ENCODE assay signal across 10 cellular contexts in genomic region chr15:58361291-58361759, GRCh38.
DNase-seq lines count a peak whose midpoint lies in the region; ATAC-seq and TF ChIP-seq lines count a peak whose summit lies in the region.
"Had no signal": no experiment of that assay in that cellular context is flagged by ENCODE, and none has a peak within 500 bp of the region (broad histone marks: within the 10 kb centered on the region; RNA-seq: fewer than 3 reads in every experiment).

No MANE protein-coding gene starts in this region.

- no peaks in the 10 kb centered on the region for H3K36me3 ChIP-seq in ovary

- H3K4me1 Mint-ChIP-seq in chondrocyte (ENCODE audit: low read depth) (peaks cover 16% of the 10 kb centered on the region), osteocyte (ENCODE audit: unreplicated experiment) (peaks cover 22% of the 10 kb centered on the region)
- H3K4me1 Mint-ChIP-seq in activated T-helper 1 cell treated with anti-CD3 and anti-CD28 coated beads, Interleukin-12 subunit alpha, Interleukin-12 subunit beta, Interleukin-2, Interleukin-4 antibody, amounts not matched to agents 30 ng/mL and 10 ng/mL and 1 ng/mL, durations not matched to agents 14 hours and 24 hours and 36 hours (ENCODE audit: low read depth): peaks cover 45% of the 10 kb centered on the region

- H3K36me3 Mint-ChIP-seq in chondrocyte (ENCODE audit: low read depth): peaks cover 7% of the 10 kb centered on the region
- peaks cover 2% of the 10 kb centered on the region for H3K36me3 Mint-ChIP-seq in osteocyte (ENCODE audit: unreplicated experiment)
- peaks cover 3% of the 10 kb centered on the region for H3K36me3 Mint-ChIP-seq in activated T-helper 1 cell treated with anti-CD3 and anti-CD28 coated beads, Interleukin-12 subunit alpha, Interleukin-12 subunit beta, Interleukin-2, Interleukin-4 antibody, amounts not matched to agents 30 ng/mL and 10 ng/mL and 1 ng/mL, durations not matched to agents 14 hours and 24 hours and 36 hours (ENCODE audit: low read depth)

- H3K9me3 ChIP-seq in ovary: no peaks in the 10 kb centered on the region

- DNase-seq in GM04503 (ENCODE audit: low read depth): peak; percentile 97
- peak; percentile 43 for DNase-seq in NCI-H1436 treated with DMSO at 0.1 percent for 48 hours (lab: John Stamatoyannopoulos, UW)
- no peak for DNase-seq in chondrocyte (ENCODE audit: low spot score)
- DNase-seq in osteocyte (ENCODE audit: extremely low spot score, unreplicated experiment): no peak
- no peak for DNase-seq in activated T-helper 1 cell treated with anti-CD3 and anti-CD28 coated beads, Interleukin-12 subunit alpha, Interleukin-12 subunit beta, Interleukin-2, Interleukin-4 antibody, amounts not matched to agents 30 ng/mL and 10 ng/mL and 1 ng/mL, durations not matched to agents 14 hours and 24 hours and 36 hours (ENCODE audit: low spot score)
- no peak for DNase-seq in ovary
- no peak for DNase-seq in effector CD4-positive, alpha-beta T cell
- DNase-seq: anterior cingulate cortex, hippocampal formation had no signal

- 35 to 49% (median 39%) methylated on average over 5 of the region's 5 CpGs for WGBS in ovary, 3 donors

- no peaks in the 10 kb centered on the region for H3K27me3 ChIP-seq in ovary

- peaks cover 3% of the 10 kb centered on the region for H3K27me3 Mint-ChIP-seq in chondrocyte (ENCODE audit: low read depth)
- H3K27me3 Mint-ChIP-seq in osteocyte (ENCODE audit: unreplicated experiment): peaks cover 4% of the 10 kb centered on the region
- H3K27me3 Mint-ChIP-seq in activated T-helper 1 cell treated with anti-CD3 and anti-CD28 coated beads, Interleukin-12 subunit alpha, Interleukin-12 subunit beta, Interleukin-2, Interleukin-4 antibody, amounts not matched to agents 30 ng/mL and 10 ng/mL and 1 ng/mL, durations not matched to agents 14 hours and 24 hours and 36 hours (ENCODE audit: insufficient read depth): peaks cover 6% of the 10 kb centered on the region

- H3K4me3 Mint-ChIP-seq in chondrocyte (ENCODE audit: unreplicated experiment) (no peak overlapping the region), osteocyte (ENCODE audit: unreplicated experiment) (no peak overlapping the region)
- no peak overlapping the region for H3K4me3 Mint-ChIP-seq in activated T-helper 1 cell treated with anti-CD3 and anti-CD28 coated beads, Interleukin-12 subunit alpha, Interleukin-12 subunit beta, Interleukin-2, Interleukin-4 antibody, amounts not matched to agents 30 ng/mL and 10 ng/mL and 1 ng/mL, durations not matched to agents 14 hours and 24 hours and 36 hours

- H3K27ac Mint-ChIP-seq in chondrocyte (ENCODE audit: unreplicated experiment): peak overlapping the region; percentile 33
- peak overlapping the region; percentile 81 for H3K27ac Mint-ChIP-seq in osteocyte (ENCODE audit: unreplicated experiment)
- H3K27ac Mint-ChIP-seq in activated T-helper 1 cell treated with anti-CD3 and anti-CD28 coated beads, Interleukin-12 subunit alpha, Interleukin-12 subunit beta, Interleukin-2, Interleukin-4 antibody, amounts not matched to agents 30 ng/mL and 10 ng/mL and 1 ng/mL, durations not matched to agents 14 hours and 24 hours and 36 hours: no peak overlapping the region

- H3K9me3 Mint-ChIP-seq in chondrocyte (ENCODE audit: low read depth): peaks cover 17% of the 10 kb centered on the region
- peaks cover 13% of the 10 kb centered on the region for H3K9me3 Mint-ChIP-seq in osteocyte (ENCODE audit: unreplicated experiment)
- H3K9me3 Mint-ChIP-seq in activated T-helper 1 cell treated with anti-CD3 and anti-CD28 coated beads, Interleukin-12 subunit alpha, Interleukin-12 subunit beta, Interleukin-2, Interleukin-4 antibody, amounts not matched to agents 30 ng/mL and 10 ng/mL and 1 ng/mL, durations not matched to agents 14 hours and 24 hours and 36 hours: peaks cover 11% of the 10 kb centered on the region

- TF ChIP-seq POLR2A in ovary (IDR thresholded peaks at IDR 0.05): no peak

- no peak for ATAC-seq in GM19463 (IDR thresholded peaks at IDR 0.05; ENCODE audit: unreplicated experiment)

- peak; percentile 18 for TF ChIP-seq CTCF in chondrocyte (IDR thresholded peaks at IDR 0.05)
- TF ChIP-seq CTCF in osteocyte (IDR thresholded peaks at IDR 0.05): no peak
- TF ChIP-seq CTCF in ovary (IDR thresholded peaks at IDR 0.05): no peak

- H3K4me3 ChIP-seq in ovary: no peak overlapping the region

- H3K4me1 ChIP-seq in ovary (ENCODE audit: insufficient read depth): no peaks in the 10 kb centered on the region

- TF ChIP-seq EP300 in ovary (IDR thresholded peaks at IDR 0.05): no peak

- intact Hi-C loops in activated T-helper 1 cell treated with anti-CD3 and anti-CD28 coated beads, Interleukin-12 subunit alpha, Interleukin-12 subunit beta, Interleukin-2, Interleukin-4 antibody, amounts not matched to agents 30 ng/mL and 10 ng/mL and 1 ng/mL, durations not matched to agents 14 hours and 24 hours and 36 hours (cut with micrococcal nuclease): no loop called here
- intact Hi-C loops in ovary (cut with DNase I): no loop called here

- H3K27ac ChIP-seq in ovary: no peak overlapping the region

Comparison
In these comparisons a context has a peak if more than half of its experiments do, and no peak if none do; other contexts are left out.
1. DNase-seq: peak in GM04503 (single experiment) and NCI-H1436 treated with DMSO at 0.1 percent for 48 hours (single experiment); none in chondrocyte (single experiment), osteocyte (single experiment), activated T-helper 1 cell treated with anti-CD3 and anti-CD28 coated beads, Interleukin-12 subunit alpha, Interleukin-12 subunit beta, Interleukin-2, Interleukin-4 antibody, amounts not matched to agents 30 ng/mL and 10 ng/mL and 1 ng/mL, durations not matched to agents 14 hours and 24 hours and 36 hours (single experiment), ovary (0 of 5) and effector CD4-positive, alpha-beta T cell (single experiment).